In genomic region chrX:7720519-7720918, GRCh38 we compare ENCODE assay signal across 34 cellular contexts.
"Had no signal": no experiment of that assay in that cellular context is flagged by ENCODE, and none has a peak within 500 bp of the region (broad histone marks: within the 10 kb centered on the region; RNA-seq: fewer than 3 reads in every experiment).

No MANE protein-coding gene starts in this region.

- H3K27me3 ChIP-seq: adrenal gland, body of pancreas, esophagus muscularis mucosa, foreskin keratinocyte, gastrocnemius medialis, heart left ventricle had no signal

- H3K36me3 ChIP-seq: adrenal gland, esophagus muscularis mucosa, gastrocnemius medialis, heart left ventricle had no signal

- H3K36me3 Mint-ChIP-seq: activated naive CD4-positive, alpha-beta T cell treated with anti-CD3 and anti-CD28 coated beads, Interleukin-2, amount 50 U/mL, for 24 hours; activated naive CD8-positive, alpha-beta T cell treated with anti-CD3 and anti-CD28 coated beads for 36 hours had no signal

- H3K9me3 ChIP-seq: adrenal gland, body of pancreas, esophagus muscularis mucosa, gastrocnemius medialis, heart left ventricle had no signal

- H3K27ac ChIP-seq: adrenal gland, body of pancreas, coronary artery, dorsolateral prefrontal cortex, esophagus muscularis mucosa, foreskin keratinocyte, gastrocnemius medialis, heart left ventricle had no signal

- H3K4me1 Mint-ChIP-seq: activated CD4-positive, alpha-beta memory T cell treated with anti-CD3 and anti-CD28 coated beads, Interleukin-2, amount 10 ng/mL, durations not matched to agents 7 days and 5 days; activated CD4-positive, alpha-beta T cell treated with anti-CD3 and anti-CD28 coated beads, Interleukin-2, amount 10 ng/mL, durations not matched to agents 7 days and 5 days; activated naive CD4-positive, alpha-beta T cell treated with anti-CD3 and anti-CD28 coated beads, Interleukin-2, amount 50 U/mL, for 24 hours; activated naive CD8-positive, alpha-beta T cell treated with anti-CD3 and anti-CD28 coated beads for 36 hours; activated naive CD8-positive, alpha-beta T cell treated with anti-CD3 and anti-CD28 coated beads, Interleukin-2, amount 50 U/mL, for 24 hours; activated T-helper 17 cell treated with anti-CD3 and anti-CD28 coated beads, Interleukin-2, amount 50 U/mL, for 72 hours had no signal

- H3K9me3 Mint-ChIP-seq: activated CD4-positive, alpha-beta memory T cell treated with anti-CD3 and anti-CD28 coated beads, Interleukin-2, amount 10 ng/mL, durations not matched to agents 7 days and 5 days; activated CD4-positive, alpha-beta T cell treated with anti-CD3 and anti-CD28 coated beads, Interleukin-2, amount 10 ng/mL, durations not matched to agents 7 days and 5 days; activated naive CD4-positive, alpha-beta T cell treated with anti-CD3 and anti-CD28 coated beads, Interleukin-2, amount 50 U/mL, for 24 hours; activated naive CD8-positive, alpha-beta T cell treated with anti-CD3 and anti-CD28 coated beads for 36 hours; activated naive CD8-positive, alpha-beta T cell treated with anti-CD3 and anti-CD28 coated beads, Interleukin-2, amount 50 U/mL, for 24 hours; activated T-helper 17 cell treated with anti-CD3 and anti-CD28 coated beads, Interleukin-2, amount 50 U/mL, for 72 hours; dendritic cell treated with granulocyte-macrophage colony-stimulating factor and Interleukin-4, amounts not matched to agents 40 ng/mL and 50 ng/mL, for 4 days had no signal

- DNase-seq: activated CD4-positive, alpha-beta memory T cell treated with anti-CD3 and anti-CD28 coated beads, Interleukin-2, amount 10 ng/mL, durations not matched to agents 7 days and 5 days; activated CD4-positive, alpha-beta T cell treated with anti-CD3 and anti-CD28 coated beads for 1 hour; activated CD4-positive, alpha-beta T cell treated with anti-CD3 and anti-CD28 coated beads for 4 hours; activated CD4-positive, alpha-beta T cell treated with anti-CD3 and anti-CD28 coated beads, Interleukin-2, amount 10 ng/mL, durations not matched to agents 7 days and 5 days; activated CD4-positive, alpha-beta T cell treated with anti-CD3 and anti-CD28 coated beads, Interleukin-2, amount 50 U/mL, for 4 hours; activated CD8-positive, alpha-beta memory T cell treated with anti-CD3 and anti-CD28 coated beads, Interleukin-2, amount 50 U/mL, for 48 hours; activated effector memory CD4-positive, alpha-beta T cell treated with Interleukin-2 at 50 U/mL for 16 hours; activated gamma-delta T cell treated with Interleukin-2 at 50 U/mL for 16 hours; activated naive CD4-positive, alpha-beta T cell treated with Interleukin-2 at 50 U/mL for 16 hours; activated naive CD8-positive, alpha-beta T cell treated with anti-CD3 and anti-CD28 coated beads for 36 hours; activated naive CD8-positive, alpha-beta T cell treated with anti-CD3 and anti-CD28 coated beads, Interleukin-2, amount 50 U/mL, for 24 hours; activated T-cell treated with anti-CD3 and anti-CD28 coated beads for 4 hours; activated T-cell treated with anti-CD3 and anti-CD28 coated beads, Interleukin-2, amount 50 U/mL, for 24 hours; adrenal gland; amygdala; aorta; body of pancreas; central memory CD4-positive, alpha-beta T cell; cerebellar nuclear complex; dorsolateral prefrontal cortex; effector memory CD4-positive, alpha-beta T cell; endodermal cell; erythroblast; foreskin keratinocyte; gastrocnemius medialis; glutamatergic neuron; heart left ventricle; T-helper 1 cell; T-helper 2 cell had no signal

- H3K4me3 Mint-ChIP-seq: activated CD4-positive, alpha-beta memory T cell treated with anti-CD3 and anti-CD28 coated beads, Interleukin-2, amount 10 ng/mL, durations not matched to agents 7 days and 5 days; activated CD4-positive, alpha-beta T cell treated with anti-CD3 and anti-CD28 coated beads, Interleukin-2, amount 10 ng/mL, durations not matched to agents 7 days and 5 days; activated naive CD4-positive, alpha-beta T cell treated with anti-CD3 and anti-CD28 coated beads, Interleukin-2, amount 50 U/mL, for 24 hours; activated naive CD8-positive, alpha-beta T cell treated with anti-CD3 and anti-CD28 coated beads for 36 hours; activated naive CD8-positive, alpha-beta T cell treated with anti-CD3 and anti-CD28 coated beads, Interleukin-2, amount 50 U/mL, for 24 hours; activated T-cell treated with anti-CD3 and anti-CD28 coated beads, Interleukin-2, amount 50 U/mL, for 24 hours; activated T-helper 17 cell treated with anti-CD3 and anti-CD28 coated beads, Interleukin-2, amount 50 U/mL, for 72 hours; dendritic cell treated with granulocyte-macrophage colony-stimulating factor and Interleukin-4, amounts not matched to agents 40 ng/mL and 50 ng/mL, for 4 days; endodermal cell had no signal

- H3K27ac Mint-ChIP-seq: activated CD4-positive, alpha-beta memory T cell treated with anti-CD3 and anti-CD28 coated beads, Interleukin-2, amount 10 ng/mL, durations not matched to agents 7 days and 5 days; activated CD4-positive, alpha-beta T cell treated with anti-CD3 and anti-CD28 coated beads, Interleukin-2, amount 10 ng/mL, durations not matched to agents 7 days and 5 days; activated naive CD4-positive, alpha-beta T cell treated with anti-CD3 and anti-CD28 coated beads, Interleukin-2, amount 50 U/mL, for 24 hours; activated naive CD8-positive, alpha-beta T cell treated with anti-CD3 and anti-CD28 coated beads for 36 hours; activated naive CD8-positive, alpha-beta T cell treated with anti-CD3 and anti-CD28 coated beads, Interleukin-2, amount 50 U/mL, for 24 hours; activated T-cell treated with anti-CD3 and anti-CD28 coated beads, Interleukin-2, amount 50 U/mL, for 24 hours; activated T-helper 17 cell treated with anti-CD3 and anti-CD28 coated beads, Interleukin-2, amount 50 U/mL, for 72 hours; dendritic cell treated with granulocyte-macrophage colony-stimulating factor and Interleukin-4, amounts not matched to agents 40 ng/mL and 50 ng/mL, for 4 days; endodermal cell had no signal

- H3K27me3 Mint-ChIP-seq: activated CD4-positive, alpha-beta memory T cell treated with anti-CD3 and anti-CD28 coated beads, Interleukin-2, amount 10 ng/mL, durations not matched to agents 7 days and 5 days; activated CD4-positive, alpha-beta T cell treated with anti-CD3 and anti-CD28 coated beads, Interleukin-2, amount 10 ng/mL, durations not matched to agents 7 days and 5 days; activated naive CD4-positive, alpha-beta T cell treated with anti-CD3 and anti-CD28 coated beads, Interleukin-2, amount 50 U/mL, for 24 hours; activated naive CD8-positive, alpha-beta T cell treated with anti-CD3 and anti-CD28 coated beads, Interleukin-2, amount 50 U/mL, for 24 hours; activated T-cell treated with anti-CD3 and anti-CD28 coated beads, Interleukin-2, amount 50 U/mL, for 24 hours; activated T-helper 17 cell treated with anti-CD3 and anti-CD28 coated beads, Interleukin-2, amount 50 U/mL, for 72 hours; dendritic cell treated with granulocyte-macrophage colony-stimulating factor and Interleukin-4, amounts not matched to agents 40 ng/mL and 50 ng/mL, for 4 days had no signal

- ATAC-seq: activated naive CD8-positive, alpha-beta T cell treated with anti-CD3 and anti-CD28 coated beads, Interleukin-2, amount 50 U/mL, for 24 hours; activated T-helper 17 cell treated with anti-CD3 and anti-CD28 coated beads, Interleukin-2, amount 50 U/mL, for 72 hours; body of pancreas; foreskin keratinocyte; gastrocnemius medialis; heart left ventricle had no signal

- H3K4me1 ChIP-seq: adrenal gland, body of pancreas, esophagus muscularis mucosa, foreskin keratinocyte, gastrocnemius medialis, heart left ventricle had no signal

- H3K4me3 ChIP-seq: adrenal gland, body of pancreas, coronary artery, dorsolateral prefrontal cortex, esophagus muscularis mucosa, gastrocnemius medialis, heart left ventricle had no signal
